In the genomic region with DNA sequence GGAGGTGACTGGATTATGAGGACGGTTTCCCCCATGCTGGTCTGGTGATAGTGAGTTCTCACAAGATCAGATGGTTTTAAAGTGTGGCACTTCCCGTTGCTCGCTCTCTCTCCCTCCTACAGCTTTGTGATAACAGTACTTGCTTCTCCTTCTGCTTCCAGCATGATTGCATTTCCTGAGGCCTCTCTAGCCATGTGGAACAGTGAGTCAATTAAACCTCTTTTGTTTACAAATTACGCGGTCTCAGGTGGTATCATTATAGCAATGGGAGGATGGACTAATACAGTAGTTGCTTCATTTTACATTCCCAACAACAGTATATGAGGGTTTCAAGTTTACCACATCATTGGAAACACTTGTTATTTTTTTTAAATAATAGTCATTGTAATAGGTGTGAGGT, we compare ENCODE assay signal across 21 cellular contexts.
"Had no signal": no experiment of that assay in that cellular context is flagged by ENCODE, and none has a peak within 500 bp of the region (broad histone marks: within the 10 kb centered on the region; RNA-seq: fewer than 3 reads in every experiment).

No MANE protein-coding gene starts in this region.

- H3K36me3 ChIP-seq: brain microvascular endothelial cell had no signal

- H3K4me3 ChIP-seq: K562 had no signal

- H3K27ac ChIP-seq: brain microvascular endothelial cell had no signal

- DNase-seq: activated CD4-positive, alpha-beta T cell treated with anti-CD3 and anti-CD28 coated beads for 4 hours; activated CD8-positive, alpha-beta memory T cell treated with anti-CD3 and anti-CD28 coated beads, Interleukin-2, amount 50 U/mL, for 4 hours; activated CD8-positive, alpha-beta T cell treated with anti-CD3 and anti-CD28 coated beads for 36 hours; activated gamma-delta T cell treated with Interleukin-2 at 50 U/mL for 16 hours; activated naive CD4-positive, alpha-beta T cell treated with anti-CD3 and anti-CD28 coated beads, Interleukin-2, amount 10 ng/mL, durations not matched to agents 7 days and 5 days; activated naive CD8-positive, alpha-beta T cell treated with anti-CD3 and anti-CD28 coated beads for 36 hours; activated T-cell treated with anti-CD3 and anti-CD28 coated beads, Interleukin-2, amount 50 U/mL, for 72 hours; brain microvascular endothelial cell; cerebellar nuclear complex; Kasumi-1; NCI-H1092 treated with DMSO at 0.1 percent for 48 hours; NCI-H1417 treated with DMSO at 0.1 percent for 48 hours; NCI-H1694; NCI-H2029; NCI-H2107; NCI-H524; NCI-H82; SIG-M5; T-helper 17 cell; T-helper 9 cell had no signal

- H3K27me3 ChIP-seq: brain microvascular endothelial cell had no signal
